7 cellular contexts compared by ENCODE assay signal in the genomic region with DNA sequence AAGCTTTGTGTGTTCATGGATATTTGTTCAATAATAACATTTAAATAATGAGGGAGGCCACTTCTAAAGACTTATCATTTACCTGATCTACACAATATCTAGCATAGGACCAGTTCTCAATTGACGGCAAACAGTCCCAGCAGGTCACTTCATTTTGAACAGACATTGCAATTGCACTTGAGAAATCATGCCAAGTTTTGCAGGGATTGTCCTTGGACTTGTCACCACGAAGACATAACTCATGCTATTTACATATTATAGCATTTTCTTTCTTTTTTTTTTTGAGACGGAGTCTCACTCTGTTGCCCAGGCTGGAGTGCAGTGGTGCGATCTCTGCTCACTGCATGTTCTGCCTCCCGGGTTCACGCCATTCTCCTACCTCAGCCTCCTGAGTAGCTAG.
"Had no signal": no experiment of that assay in that cellular context is flagged by ENCODE, and none has a peak within 500 bp of the region (broad histone marks: within the 10 kb centered on the region; RNA-seq: fewer than 3 reads in every experiment).

No MANE protein-coding gene starts in this region.

- DNase-seq: IMR-90, KBM-7, KG1 had no signal

- H3K27ac ChIP-seq: HL-60 had no signal

- FAIRE-seq: HepG2, HTR-8/SVneo, K562 had no signal

- ATAC-seq: HepG2, K562 had no signal

- H3K4me3 ChIP-seq: K562 had no signal
